Comparison of ENCODE assay signal across 17 cellular contexts in genomic region chr6:107416179-107416578, GRCh38. TPM values are rescaled to one million over a fixed set of nuclear protein-coding genes. Genes with fewer than 3 reads are reported as not detected.
DNase-seq lines count a peak whose midpoint lies in the region; ATAC-seq and TF ChIP-seq lines count a peak whose summit lies in the region.
"Had no signal": no experiment of that assay in that cellular context is flagged by ENCODE, and none has a peak within 500 bp of the region (broad histone marks: within the 10 kb centered on the region; RNA-seq: fewer than 3 reads in every experiment).

No MANE protein-coding gene starts in this region.

- no peak overlapping the region for H3K4me3 ChIP-seq in SK-N-MC
- H3K4me3 ChIP-seq: BLaER1, HAP-1 had no signal

- intact Hi-C loops in left colon (cut with DNase I, micrococcal nuclease): no loop called here

- H3K27ac ChIP-seq in SK-N-MC (no peak overlapping the region), VCaP (peak overlapping the region; percentile 55)
- H3K27ac ChIP-seq: 22Rv1, BLaER1 had no signal

- ATAC-seq in left colon: peak; percentile 64
- ATAC-seq in GM18870 (IDR thresholded peaks at IDR 0.05; ENCODE audit: unreplicated experiment): no peak
- ATAC-seq in GM21717 (IDR thresholded peaks at IDR 0.05; ENCODE audit: unreplicated experiment): no peak

- no peaks in the 10 kb centered on the region for H3K36me3 ChIP-seq in SK-N-MC (ENCODE audit: insufficient read depth, low read length)
- H3K36me3 ChIP-seq: HAP-1 had no signal

- no peaks in the 10 kb centered on the region for H3K9me3 ChIP-seq in SK-N-MC (ENCODE audit: low read depth, low read length)
- H3K9me3 ChIP-seq: BLaER1, HAP-1 had no signal

- DNase-seq in NCI-H526 (lab: John Stamatoyannopoulos, UW): peak; percentile 16 to 41
- DNase-seq in NCI-H526 treated with DMSO at 0.1 percent for 48 hours (lab: John Stamatoyannopoulos, UW): no peak
- DNase-seq in SK-N-MC (ENCODE audit: low read depth, low spot score): no peak
- DNase-seq in left colon: no peak
- DNase-seq in DMS 273 (lab: John Stamatoyannopoulos, UW; ENCODE audit: unreplicated experiment): no peak
- DNase-seq: CD4-positive, alpha-beta T cell; CD8-positive, alpha-beta memory T cell; DMS53; DMS79 treated with DMSO at 0.1 percent for 48 hours; GOT3; HFFc6 had no signal

- no peak for TF ChIP-seq CTCF in VCaP (conservative IDR thresholded peaks at IDR 0.05)

- peak overlapping the region; percentile 26 for H3K9ac ChIP-seq in SK-N-MC (ENCODE audit: insufficient read length)
- H3K9ac ChIP-seq: BLaER1 had no signal

RNA-seq across cellular contexts. Expression of gene PDSS2, which starts 43.2 kb away (rescaled TPM):
- 10 to 100 TPM; 22.5 to 29.4 TPM for total RNA-seq in left colon

Comparison
In these comparisons a context has a peak if more than half of its experiments do, and no peak if none do; other contexts are left out.
1. DNase-seq: peak in NCI-H526 (2 of 2); none in NCI-H526 treated with DMSO at 0.1 percent for 48 hours (single experiment), SK-N-MC (single experiment), left colon (0 of 2) and DMS 273 (single experiment).